8 cellular contexts compared by ENCODE assay signal in the genomic region with DNA sequence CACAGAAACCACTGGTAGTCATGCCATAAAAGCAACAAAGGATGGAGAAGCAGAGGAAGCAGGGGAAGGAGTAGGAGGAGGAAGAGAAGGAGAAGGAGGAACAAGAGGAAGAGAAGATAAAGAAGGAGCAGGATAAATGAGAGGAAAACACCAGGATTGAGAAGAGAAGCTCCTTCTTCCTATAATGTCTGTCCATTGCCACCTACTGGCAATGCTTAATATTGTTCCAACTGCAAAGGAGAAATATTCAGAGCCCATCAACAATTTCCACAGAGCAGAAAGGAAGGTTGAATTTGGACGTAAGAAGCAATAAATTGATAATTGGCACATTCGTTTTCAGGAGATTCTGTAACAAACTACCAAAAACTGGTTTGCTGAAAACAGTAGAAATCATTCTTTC.
DNase-seq lines count a peak whose midpoint lies in the region; ATAC-seq and TF ChIP-seq lines count a peak whose summit lies in the region.

No MANE protein-coding gene starts in this region.

- ATAC-seq in HG02981 (IDR thresholded peaks at IDR 0.05; ENCODE audit: unreplicated experiment) (no peak), GM21447 (IDR thresholded peaks at IDR 0.05; ENCODE audit: unreplicated experiment) (no peak)

- TF ChIP-seq RAD21 in liver (IDR thresholded peaks at IDR 0.05): peak; percentile 74

- no peak overlapping the region for H3K27ac ChIP-seq in adrenal gland
- H3K27ac ChIP-seq in liver (ENCODE audit: low read depth in 1 of 2, low read length in 2 of 2): no peak overlapping the region

- H3K9ac ChIP-seq in liver (ENCODE audit: low read depth in 1 of 2, low read length in 2 of 2): no peak overlapping the region

- H3K9me3 ChIP-seq in adrenal gland (replicated peaks in 1 of 3) (no peaks in the 10 kb centered on the region), liver (ENCODE audit: control insufficient read depth in 4 of 4, low read length in 3 of 4) (no peaks in the 10 kb centered on the region)

- no peaks in the 10 kb centered on the region for H3K27me3 ChIP-seq in adrenal gland
- no peaks in the 10 kb centered on the region for H3K27me3 ChIP-seq in liver (ENCODE audit: control insufficient read depth in 4 of 4, insufficient read depth in 4 of 4, low read length in 3 of 4)

- H3K4me1 ChIP-seq in adrenal gland (replicated peaks in 1 of 2) (no peaks in the 10 kb centered on the region), liver (ENCODE audit: control insufficient read depth in 4 of 4, insufficient read depth in 4 of 4, low read length in 3 of 4) (no peaks in the 10 kb centered on the region)

- 15 to 20% (median 17%) methylated on average over 2 of the region's 2 CpGs for WGBS in adrenal gland, 4 donors
- WGBS in liver: 14% methylated on average over 2 of the region's 2 CpGs

- H3K4me3 ChIP-seq in adrenal gland (no peak overlapping the region), liver (ENCODE audit: low read depth in 1 of 3, low read length in 3 of 3) (no peak overlapping the region)

- no peak for TF ChIP-seq POLR2A in adrenal gland (IDR thresholded peaks at IDR 0.05)

- H3K36me3 ChIP-seq in adrenal gland (replicated peaks in 1 of 2): no peaks in the 10 kb centered on the region
- H3K36me3 ChIP-seq in liver (ENCODE audit: control insufficient read depth in 4 of 4, insufficient read depth in 3 of 4, low read depth in 1 of 4, low read length in 3 of 4): no peaks in the 10 kb centered on the region

- intact Hi-C loops in adrenal gland (cut with DNase I): no loop called here

- TF ChIP-seq CTCF in adrenal gland (IDR thresholded peaks at IDR 0.05): peak; percentile 29 to 51 (median 42)
- peak; percentile 51 for TF ChIP-seq CTCF in liver (IDR thresholded peaks at IDR 0.05; ENCODE audit: low read depth, low read length, missing input control)

- in situ Hi-C loops in KBM-7 (cut with MboI; ENCODE audit: low pct_unique_long_range_greater_than_20kb, low sequenced_read_pairs): no loop called here

- DNase-seq in GM03348 (ENCODE audit: low spot score) (peak; percentile 57), KBM-7 (peak; percentile 43), adrenal gland (no peak), NK-92 (lab: John Stamatoyannopoulos, UW; ENCODE audit: unreplicated experiment) (no peak), UCSD-AML1 (lab: John Stamatoyannopoulos, UW; ENCODE audit: unreplicated experiment) (no peak)

TF ChIP-seq in liver, 16 proteins besides CTCF, POLR2A, EP300 and RAD21:
- no peak for TF ChIP-seq HNF4G (IDR thresholded peaks at IDR 0.05)
- no peak for TF ChIP-seq FOXA2 (IDR thresholded peaks at IDR 0.05)
- TF ChIP-seq SP1 (IDR thresholded peaks at IDR 0.05): no peak
- TF ChIP-seq RXRA (IDR thresholded peaks at IDR 0.05): no peak
- TF ChIP-seq JUND (IDR thresholded peaks at IDR 0.05): no peak
- TF ChIP-seq MAX (IDR thresholded peaks at IDR 0.05): no peak
- no peak for TF ChIP-seq NR2F2 (IDR thresholded peaks at IDR 0.05)
- no peak for TF ChIP-seq REST (IDR thresholded peaks at IDR 0.05)
- TF ChIP-seq TAF1 (conservative IDR thresholded peaks at IDR 0.05): no peak

Comparison
In these comparisons a context has a peak if more than half of its experiments do, and no peak if none do; other contexts are left out.
1. DNase-seq: peak in GM03348 (single experiment) and KBM-7 (single experiment); none in adrenal gland (0 of 7), NK-92 (single experiment) and UCSD-AML1 (single experiment).